ENCODE assay signal across 16 cellular contexts in genomic region chr1:245132771-245133170, GRCh38. TPM values are rescaled to one million over a fixed set of nuclear protein-coding genes. Genes with fewer than 3 reads are reported as not detected.
DNase-seq lines count a peak whose midpoint lies in the region; ATAC-seq and TF ChIP-seq lines count a peak whose summit lies in the region.
"Had no signal": no experiment of that assay in that cellular context is flagged by ENCODE, and none has a peak within 500 bp of the region (broad histone marks: within the 10 kb centered on the region; RNA-seq: fewer than 3 reads in every experiment).

No MANE protein-coding gene starts in this region.

- peaks cover 5% of the 10 kb centered on the region for H3K4me1 Mint-ChIP-seq in chondrocyte (ENCODE audit: low read depth)
- H3K4me1 Mint-ChIP-seq in stimulated activated memory B cell treated with anti-CD40 and anti-IgM and Interleukin-4, amounts not matched to agents 10 μg/mL and 1 μg/mL and 100 μg/mL, for 72 hours: no peaks in the 10 kb centered on the region
- H3K4me1 Mint-ChIP-seq in activated naive CD8-positive, alpha-beta T cell treated with anti-CD3 and anti-CD28 coated beads for 36 hours: no peaks in the 10 kb centered on the region
- H3K4me1 Mint-ChIP-seq: CD4-positive, alpha-beta memory T cell had no signal

- DNase-seq in chondrocyte (ENCODE audit: low spot score) (peak; percentile 56), mesenteric fat pad (ENCODE audit: low spot score) (peak; percentile 75), UCSD-AML1 (lab: John Stamatoyannopoulos, UW; ENCODE audit: unreplicated experiment) (no peak), DMS114 treated with DMSO at 0.1 percent for 48 hours (lab: John Stamatoyannopoulos, UW; ENCODE audit: unreplicated experiment) (no peak)
- no peak for DNase-seq in activated naive CD8-positive, alpha-beta T cell treated with anti-CD3 and anti-CD28 coated beads for 36 hours
- DNase-seq: C1 segment of cervical spinal cord; Calu3; CD4-positive, alpha-beta memory T cell; COR-L47; DMS153; DND-41; GOT3; H7 had no signal

- peaks cover 20% of the 10 kb centered on the region for H3K27me3 Mint-ChIP-seq in chondrocyte (ENCODE audit: low read depth)
- peaks cover 49% of the 10 kb centered on the region for H3K27me3 Mint-ChIP-seq in stimulated activated memory B cell treated with anti-CD40 and anti-IgM and Interleukin-4, amounts not matched to agents 10 μg/mL and 1 μg/mL and 100 μg/mL, for 72 hours
- peaks cover 22% of the 10 kb centered on the region for H3K27me3 Mint-ChIP-seq in activated naive CD8-positive, alpha-beta T cell treated with anti-CD3 and anti-CD28 coated beads for 36 hours

- H3K27ac Mint-ChIP-seq in chondrocyte (ENCODE audit: unreplicated experiment): no peak overlapping the region
- H3K27ac Mint-ChIP-seq in stimulated activated memory B cell treated with anti-CD40 and anti-IgM and Interleukin-4, amounts not matched to agents 10 μg/mL and 1 μg/mL and 100 μg/mL, for 72 hours: no peak overlapping the region
- no peak overlapping the region for H3K27ac Mint-ChIP-seq in activated naive CD8-positive, alpha-beta T cell treated with anti-CD3 and anti-CD28 coated beads for 36 hours
- H3K27ac Mint-ChIP-seq: CD4-positive, alpha-beta memory T cell had no signal

- peak; percentile 39 for ATAC-seq in stimulated activated memory B cell treated with anti-CD40 and anti-IgM and Interleukin-4, amounts not matched to agents 10 μg/mL and 1 μg/mL and 100 μg/mL, for 72 hours
- ATAC-seq: HCT116 had no signal

- H3K9me3 Mint-ChIP-seq in chondrocyte (ENCODE audit: low read depth): peaks cover 4% of the 10 kb centered on the region
- H3K9me3 Mint-ChIP-seq in stimulated activated memory B cell treated with anti-CD40 and anti-IgM and Interleukin-4, amounts not matched to agents 10 μg/mL and 1 μg/mL and 100 μg/mL, for 72 hours: peaks cover 3% of the 10 kb centered on the region
- no peaks in the 10 kb centered on the region for H3K9me3 Mint-ChIP-seq in activated naive CD8-positive, alpha-beta T cell treated with anti-CD3 and anti-CD28 coated beads for 36 hours

- TF ChIP-seq CTCF in chondrocyte (IDR thresholded peaks at IDR 0.05): no peak

- no peak overlapping the region for H3K4me3 Mint-ChIP-seq in chondrocyte (ENCODE audit: unreplicated experiment)
- no peak overlapping the region for H3K4me3 Mint-ChIP-seq in stimulated activated memory B cell treated with anti-CD40 and anti-IgM and Interleukin-4, amounts not matched to agents 10 μg/mL and 1 μg/mL and 100 μg/mL, for 72 hours
- H3K4me3 Mint-ChIP-seq in activated naive CD8-positive, alpha-beta T cell treated with anti-CD3 and anti-CD28 coated beads for 36 hours: no peak overlapping the region
- H3K4me3 Mint-ChIP-seq: CD4-positive, alpha-beta memory T cell had no signal

- peaks cover 1% of the 10 kb centered on the region for H3K36me3 Mint-ChIP-seq in chondrocyte (ENCODE audit: low read depth)
- H3K36me3 Mint-ChIP-seq in stimulated activated memory B cell treated with anti-CD40 and anti-IgM and Interleukin-4, amounts not matched to agents 10 μg/mL and 1 μg/mL and 100 μg/mL, for 72 hours: no peaks in the 10 kb centered on the region
- H3K36me3 Mint-ChIP-seq in activated naive CD8-positive, alpha-beta T cell treated with anti-CD3 and anti-CD28 coated beads for 36 hours: no peaks in the 10 kb centered on the region
- H3K36me3 Mint-ChIP-seq: CD4-positive, alpha-beta memory T cell had no signal

RNA-seq across cellular contexts. Expression of gene KIF26B, which starts 22.0 kb away (rescaled TPM):
- total RNA-seq in chondrocyte (32.7 to 47.0 TPM (median 46.0 TPM) in 3 replicates), mesenteric fat pad (0.32 TPM)
- under 1 TPM; 0.60 to 0.84 TPM for total RNA-seq in activated naive CD8-positive, alpha-beta T cell treated with anti-CD3 and anti-CD28 coated beads for 36 hours
- total RNA-seq: A673; CD4-positive, alpha-beta memory T cell had no signal

Comparison
In these comparisons a context has a peak if more than half of its experiments do, and no peak if none do; other contexts are left out.
1. DNase-seq: peak in chondrocyte (single experiment) and mesenteric fat pad (single experiment); none in UCSD-AML1 (single experiment), DMS114 treated with DMSO at 0.1 percent for 48 hours (single experiment) and activated naive CD8-positive, alpha-beta T cell treated with anti-CD3 and anti-CD28 coated beads for 36 hours (single experiment).
2. RNA of gene KIF26B, which starts 22.0 kb away (total RNA-seq): 32.7 to 47.0 TPM in chondrocyte; 0.60 to 0.84 TPM in activated naive CD8-positive, alpha-beta T cell treated with anti-CD3 and anti-CD28 coated beads for 36 hours and 0.32 TPM in mesenteric fat pad (single experiment); every median in the first group is over 10 times any median in the second.